9 cellular contexts compared by ENCODE assay signal in the genomic region with DNA sequence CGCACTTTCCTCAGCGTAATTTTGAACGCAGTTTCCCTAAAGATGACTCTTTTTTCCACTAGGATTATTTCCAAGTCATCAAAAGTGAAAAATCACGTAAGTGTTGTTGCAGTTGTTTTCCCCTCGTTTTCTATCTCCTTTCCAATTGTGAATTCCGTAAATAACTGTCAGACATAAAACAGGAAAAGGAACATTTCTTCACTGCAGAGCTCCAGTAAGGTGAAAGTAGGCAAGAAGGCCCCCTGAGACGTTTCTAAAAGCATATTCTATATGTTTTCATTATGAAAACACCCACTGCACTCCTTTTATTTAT. TPM values are rescaled to one million over a fixed set of nuclear protein-coding genes. Genes with fewer than 3 reads are reported as not detected.
A peak's percentile ranks its signal among the peaks of the same experiment; 100 is the strongest.
DNase-seq lines count a peak whose midpoint lies in the region; ATAC-seq and TF ChIP-seq lines count a peak whose summit lies in the region.
"Had no signal": no experiment of that assay in that cellular context is flagged by ENCODE, and none has a peak within 500 bp of the region (broad histone marks: within the 10 kb centered on the region; RNA-seq: fewer than 3 reads in every experiment).

No MANE protein-coding gene starts in this region.

- CTCF ChIA-PET in MCF 10A (lab: Yijun Ruan, JAX) = interaction anchor here (0.7 to 1.3 kb wide), 3 partner anchors 102 to 499 kb away, joined by 3 to 5 read pairs (median 4); no protein-coding TSS in a partner anchor

- TF ChIP-seq EP300 in upper lobe of left lung (IDR thresholded peaks at IDR 0.05) = no peak

- H3K27ac ChIP-seq in cardiac muscle cell = peak overlapping the region; percentile 91
- H3K27ac ChIP-seq in upper lobe of left lung = peak overlapping the region; percentile 86 to 97 (median 91)

- H3K9me3 Mint-ChIP-seq in MCF 10A (ENCODE audit: unreplicated experiment) (no peaks in the 10 kb centered on the region), memory B cell (no peaks in the 10 kb centered on the region)

- POLR2A ChIA-PET in MCF 10A (lab: Yijun Ruan, JAX) = interaction anchor here (0.6 to 4.3 kb wide), 17 partner anchors 13 to 523 kb away, joined by 3 to 71 read pairs (median 4); a partner anchor contains a TSS

- no peak for ATAC-seq in Right ventricle myocardium inferior
- ATAC-seq in memory B cell (ENCODE audit: low read depth) = no peak
- no peak for ATAC-seq in upper lobe of left lung (ENCODE audit: low FRiP score in 2 of 2)
- no peak for ATAC-seq in GM21576 (IDR thresholded peaks at IDR 0.05; ENCODE audit: unreplicated experiment)
- ATAC-seq in GM21360 (IDR thresholded peaks at IDR 0.05; ENCODE audit: unreplicated experiment) = no peak

- no peak for TF ChIP-seq POLR2A in upper lobe of left lung (IDR thresholded peaks at IDR 0.05)

- peak overlapping the region; percentile 58 for H3K4me3 ChIP-seq in cardiac muscle cell
- H3K4me3 ChIP-seq in upper lobe of left lung = peak overlapping the region; percentile 34 to 64 (median 55)

- no peaks in the 10 kb centered on the region for H3K27me3 Mint-ChIP-seq in MCF 10A (ENCODE audit: insufficient read depth, unreplicated experiment)
- no peaks in the 10 kb centered on the region for H3K27me3 Mint-ChIP-seq in memory B cell

- H3K36me3 Mint-ChIP-seq in MCF 10A (ENCODE audit: insufficient read depth, unreplicated experiment) = peaks cover 9% of the 10 kb centered on the region
- H3K36me3 Mint-ChIP-seq in memory B cell = no peaks in the 10 kb centered on the region

- H3K36me3 ChIP-seq in cardiac muscle cell = no peaks in the 10 kb centered on the region
- H3K36me3 ChIP-seq in upper lobe of left lung = no peaks in the 10 kb centered on the region

- peak overlapping the region; percentile 84 for H3K4me3 Mint-ChIP-seq in MCF 10A (ENCODE audit: unreplicated experiment)
- peak overlapping the region; percentile 91 for H3K4me3 Mint-ChIP-seq in memory B cell

- TF ChIP-seq CTCF in cardiac muscle cell (IDR thresholded peaks at IDR 0.05; ENCODE audit: low read depth, low read length) (no peak), MCF 10A (IDR thresholded peaks at IDR 0.05; ENCODE audit: unreplicated experiment) (no peak), upper lobe of left lung (IDR thresholded peaks at IDR 0.05) (no peak)

- H3K27me3 ChIP-seq in cardiac muscle cell (no peaks in the 10 kb centered on the region), upper lobe of left lung (no peaks in the 10 kb centered on the region)

- H3K4me1 Mint-ChIP-seq in MCF 10A (ENCODE audit: insufficient read depth, unreplicated experiment) (peaks cover 42% of the 10 kb centered on the region), memory B cell (peaks cover 33% of the 10 kb centered on the region)

- H3K4me1 ChIP-seq in cardiac muscle cell (ENCODE audit: low read depth) (peaks cover 33% of the 10 kb centered on the region), upper lobe of left lung (peaks cover 0 to 21% (median 16%) of the 10 kb centered on the region in 4 donors)

- intact Hi-C loops in Right ventricle myocardium inferior (cut with DNase I) (loop anchor here (2.0 to 5.0 kb wide), 3 partner anchors 20 to 80 kb away; no protein-coding TSS in a partner anchor), MCF 10A (cut with micrococcal nuclease) (no loop called here)

- 1 to 2% methylated on average over 7 of the region's 7 CpGs for WGBS in upper lobe of left lung, 2 donors

- peak overlapping the region; percentile 92 for H3K27ac Mint-ChIP-seq in MCF 10A (ENCODE audit: low read depth, unreplicated experiment)
- peak overlapping the region; percentile 100 for H3K27ac Mint-ChIP-seq in memory B cell

- DNase-seq in cardiac muscle cell (ENCODE audit: low read depth in 1 of 2, low spot score in 1 of 2) = no peak
- no peak for DNase-seq in Right ventricle myocardium inferior (ENCODE audit: missing footprints)
- DNase-seq in MCF 10A (ENCODE audit: unreplicated experiment) = no peak
- DNase-seq in memory B cell (ENCODE audit: low spot score in 2 of 2) = no peak
- DNase-seq in upper lobe of left lung = no peak
- DNase-seq in putamen (ENCODE audit: low spot score) = no peak
- DNase-seq: GDM1 had no signal

- H3K9me3 ChIP-seq in cardiac muscle cell (ENCODE audit: low read depth) (no peaks in the 10 kb centered on the region), upper lobe of left lung (no peaks in the 10 kb centered on the region)

- BruUV-seq in MCF 10A (replicated peaks; lab: Mats Ljungman, UMichigan) = no TSS peak

RNA-seq across cellular contexts. Expression of a gene that starts 17.7 kb away (rescaled TPM):
- total RNA-seq in cardiac muscle cell (12.0 and 18.0 TPM in 2 replicates), Right ventricle myocardium inferior (12.6 TPM), MCF 10A (2022) (22.5 and 23.6 TPM in 2 replicates), upper lobe of left lung (10 to 100 TPM; 10.4 to 32.5 (median 19.6) TPM)
- polyA plus RNA-seq in cardiac muscle cell = 3.6 and 4.8 TPM in 2 replicates
